1 cellular context compared by ENCODE assay signal in the genomic region with DNA sequence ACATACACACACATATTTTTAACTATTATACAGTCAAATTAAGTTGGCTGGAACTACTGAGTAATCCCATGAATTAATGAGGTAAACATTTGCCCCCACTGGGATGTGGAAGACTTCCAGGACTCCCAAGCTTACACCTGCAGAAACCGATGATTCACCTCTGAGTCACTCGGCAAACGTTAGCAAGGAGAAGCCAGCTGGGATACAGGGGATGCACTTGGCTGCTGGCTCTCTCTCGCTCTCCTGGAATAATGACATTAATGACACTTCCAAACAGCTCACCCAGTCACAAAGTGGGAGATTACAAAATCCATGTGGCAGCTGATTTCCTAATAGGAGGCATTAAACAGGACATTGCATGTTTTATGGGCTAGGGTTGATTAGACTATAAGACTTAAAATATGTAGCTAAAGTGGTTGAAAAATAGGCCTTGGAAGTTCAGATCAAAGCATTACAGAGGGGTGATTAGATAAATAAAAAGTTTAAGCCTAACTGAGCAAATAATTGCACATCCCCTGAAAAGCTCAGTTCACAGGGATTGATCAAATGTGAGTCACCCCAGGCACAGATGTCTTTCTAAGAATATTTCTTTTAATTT.
A peak's percentile ranks its signal among the peaks of the same experiment; 100 is the strongest.
TF ChIP-seq lines count a peak whose summit lies in the region.

No MANE protein-coding gene starts in this region.

TF ChIP-seq in HEK293, 187 proteins besides CTCF, POLR2A, EP300 and RAD21 (continued from another document and continues in another):
- TF ChIP-seq, protein P1, sequence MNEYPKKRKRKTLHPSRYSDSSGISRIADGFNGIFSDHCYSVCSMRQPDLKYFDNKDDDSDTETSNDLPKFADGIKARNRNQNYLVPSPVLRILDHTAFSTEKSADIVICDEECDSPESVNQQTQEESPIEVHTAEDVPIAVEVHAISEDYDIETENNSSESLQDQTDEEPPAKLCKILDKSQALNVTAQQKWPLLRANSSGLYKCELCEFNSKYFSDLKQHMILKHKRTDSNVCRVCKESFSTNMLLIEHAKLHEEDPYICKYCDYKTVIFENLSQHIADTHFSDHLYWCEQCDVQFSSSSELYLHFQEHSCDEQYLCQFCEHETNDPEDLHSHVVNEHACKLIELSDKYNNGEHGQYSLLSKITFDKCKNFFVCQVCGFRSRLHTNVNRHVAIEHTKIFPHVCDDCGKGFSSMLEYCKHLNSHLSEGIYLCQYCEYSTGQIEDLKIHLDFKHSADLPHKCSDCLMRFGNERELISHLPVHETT (tag by site-specific recombination; IDR thresholded peaks at IDR 0.05): peak; percentile 88; the same call in 1 of the 2 replicates
- no peak for TF ChIP-seq GFI1B (tag by site-specific recombination; IDR thresholded peaks at IDR 0.05)
- no peak for TF ChIP-seq ZNF623 (tag by site-specific recombination; IDR thresholded peaks at IDR 0.05)
- peak; percentile 88; the same call in 1 of the 2 replicates for TF ChIP-seq ZNF391 (tag by site-specific recombination; IDR thresholded peaks at IDR 0.05; ENCODE audit: borderline replicate concordance, low read depth)
- TF ChIP-seq, protein P2, sequence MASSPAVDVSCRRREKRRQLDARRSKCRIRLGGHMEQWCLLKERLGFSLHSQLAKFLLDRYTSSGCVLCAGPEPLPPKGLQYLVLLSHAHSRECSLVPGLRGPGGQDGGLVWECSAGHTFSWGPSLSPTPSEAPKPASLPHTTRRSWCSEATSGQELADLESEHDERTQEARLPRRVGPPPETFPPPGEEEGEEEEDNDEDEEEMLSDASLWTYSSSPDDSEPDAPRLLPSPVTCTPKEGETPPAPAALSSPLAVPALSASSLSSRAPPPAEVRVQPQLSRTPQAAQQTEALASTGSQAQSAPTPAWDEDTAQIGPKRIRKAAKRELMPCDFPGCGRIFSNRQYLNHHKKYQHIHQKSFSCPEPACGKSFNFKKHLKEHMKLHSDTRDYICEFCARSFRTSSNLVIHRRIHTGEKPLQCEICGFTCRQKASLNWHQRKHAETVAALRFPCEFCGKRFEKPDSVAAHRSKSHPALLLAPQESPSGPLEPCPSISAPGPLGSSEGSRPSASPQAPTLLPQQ (tag by site-specific recombination; IDR thresholded peaks at IDR 0.05): peak; percentile 79; the same call in 1 of the 2 replicates
- TF ChIP-seq ZNF792 (tag by site-specific recombination; IDR thresholded peaks at IDR 0.05): peak; percentile 90
- TF ChIP-seq, protein P3, sequence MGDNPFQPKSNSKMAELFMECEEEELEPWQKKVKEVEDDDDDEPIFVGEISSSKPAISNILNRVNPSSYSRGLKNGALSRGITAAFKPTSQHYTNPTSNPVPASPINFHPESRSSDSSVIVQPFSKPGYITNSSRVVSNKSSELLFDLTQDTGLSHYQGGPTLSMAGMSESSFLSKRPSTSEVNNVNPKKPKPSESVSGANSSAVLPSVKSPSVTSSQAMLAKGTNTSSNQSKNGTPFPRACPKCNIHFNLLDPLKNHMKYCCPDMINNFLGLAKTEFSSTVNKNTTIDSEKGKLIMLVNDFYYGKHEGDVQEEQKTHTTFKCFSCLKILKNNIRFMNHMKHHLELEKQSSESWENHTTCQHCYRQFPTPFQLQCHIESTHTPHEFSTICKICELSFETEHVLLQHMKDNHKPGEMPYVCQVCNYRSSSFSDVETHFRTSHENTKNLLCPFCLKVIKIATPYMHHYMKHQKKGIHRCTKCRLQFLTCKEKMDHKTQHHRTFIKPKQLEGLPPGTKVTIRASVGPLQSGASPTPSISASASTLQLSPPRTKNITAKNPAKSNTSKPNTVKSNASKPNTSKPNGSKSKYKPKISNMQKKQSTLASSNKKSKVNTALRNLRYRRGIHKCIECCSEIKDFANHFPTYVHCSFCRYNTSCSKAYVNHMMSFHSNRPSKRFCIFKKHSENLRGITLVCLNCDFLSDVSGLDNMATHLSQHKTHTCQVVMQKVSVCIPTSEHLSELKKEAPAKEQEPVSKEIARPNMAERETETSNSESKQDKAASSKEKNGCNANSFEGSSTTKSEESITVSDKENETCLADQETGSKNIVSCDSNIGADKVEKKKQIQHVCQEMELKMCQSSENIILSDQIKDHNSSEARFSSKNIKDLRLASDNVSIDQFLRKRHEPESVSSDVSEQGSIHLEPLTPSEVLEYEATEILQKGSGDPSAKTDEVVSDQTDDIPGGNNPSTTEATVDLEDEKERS (tag by site-specific recombination; IDR thresholded peaks at IDR 0.05): peak; percentile 87
- no peak for TF ChIP-seq ZNF175 (tag by site-specific recombination; IDR thresholded peaks at IDR 0.05)
- peak; percentile 57 for TF ChIP-seq ZIC2 (tag by site-specific recombination; IDR thresholded peaks at IDR 0.05)
- TF ChIP-seq SCRT1 (tag by site-specific recombination; IDR thresholded peaks at IDR 0.05; ENCODE audit: borderline replicate concordance): 0 out of 2 replicates have a peak, but pooled peaks have one; percentile 8
- TF ChIP-seq, protein P4, sequence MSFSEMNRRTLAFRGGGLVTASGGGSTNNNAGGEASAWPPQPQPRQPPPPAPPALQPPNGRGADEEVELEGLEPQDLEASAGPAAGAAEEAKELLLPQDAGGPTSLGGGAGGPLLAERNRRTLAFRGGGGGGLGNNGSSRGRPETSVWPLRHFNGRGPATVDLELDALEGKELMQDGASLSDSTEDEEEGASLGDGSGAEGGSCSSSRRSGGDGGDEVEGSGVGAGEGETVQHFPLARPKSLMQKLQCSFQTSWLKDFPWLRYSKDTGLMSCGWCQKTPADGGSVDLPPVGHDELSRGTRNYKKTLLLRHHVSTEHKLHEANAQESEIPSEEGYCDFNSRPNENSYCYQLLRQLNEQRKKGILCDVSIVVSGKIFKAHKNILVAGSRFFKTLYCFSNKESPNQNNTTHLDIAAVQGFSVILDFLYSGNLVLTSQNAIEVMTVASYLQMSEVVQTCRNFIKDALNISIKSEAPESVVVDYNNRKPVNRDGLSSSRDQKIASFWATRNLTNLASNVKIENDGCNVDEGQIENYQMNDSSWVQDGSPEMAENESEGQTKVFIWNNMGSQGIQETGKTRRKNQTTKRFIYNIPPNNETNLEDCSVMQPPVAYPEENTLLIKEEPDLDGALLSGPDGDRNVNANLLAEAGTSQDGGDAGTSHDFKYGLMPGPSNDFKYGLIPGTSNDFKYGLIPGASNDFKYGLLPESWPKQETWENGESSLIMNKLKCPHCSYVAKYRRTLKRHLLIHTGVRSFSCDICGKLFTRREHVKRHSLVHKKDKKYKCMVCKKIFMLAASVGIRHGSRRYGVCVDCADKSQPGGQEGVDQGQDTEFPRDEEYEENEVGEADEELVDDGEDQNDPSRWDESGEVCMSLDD (tag by site-specific recombination; IDR thresholded peaks at IDR 0.05): 0 out of 2 replicates have a peak, but pooled peaks have one; percentile 41
- peak; percentile 32; the same call in 1 of the 2 replicates for TF ChIP-seq SP3 (tag by site-specific recombination; IDR thresholded peaks at IDR 0.05)
- peak; percentile 34; the same call in 1 of the 2 replicates for TF ChIP-seq GLI2 (tag by site-specific recombination; IDR thresholded peaks at IDR 0.05; ENCODE audit: borderline replicate concordance, low read depth)
- TF ChIP-seq, protein P5, sequence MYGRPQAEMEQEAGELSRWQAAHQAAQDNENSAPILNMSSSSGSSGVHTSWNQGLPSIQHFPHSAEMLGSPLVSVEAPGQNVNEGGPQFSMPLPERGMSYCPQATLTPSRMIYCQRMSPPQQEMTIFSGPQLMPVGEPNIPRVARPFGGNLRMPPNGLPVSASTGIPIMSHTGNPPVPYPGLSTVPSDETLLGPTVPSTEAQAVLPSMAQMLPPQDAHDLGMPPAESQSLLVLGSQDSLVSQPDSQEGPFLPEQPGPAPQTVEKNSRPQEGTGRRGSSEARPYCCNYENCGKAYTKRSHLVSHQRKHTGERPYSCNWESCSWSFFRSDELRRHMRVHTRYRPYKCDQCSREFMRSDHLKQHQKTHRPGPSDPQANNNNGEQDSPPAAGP (tag by site-specific recombination; IDR thresholded peaks at IDR 0.05): peak; percentile 66; the same call in 1 of the 2 replicates
- TF ChIP-seq, protein P6, sequence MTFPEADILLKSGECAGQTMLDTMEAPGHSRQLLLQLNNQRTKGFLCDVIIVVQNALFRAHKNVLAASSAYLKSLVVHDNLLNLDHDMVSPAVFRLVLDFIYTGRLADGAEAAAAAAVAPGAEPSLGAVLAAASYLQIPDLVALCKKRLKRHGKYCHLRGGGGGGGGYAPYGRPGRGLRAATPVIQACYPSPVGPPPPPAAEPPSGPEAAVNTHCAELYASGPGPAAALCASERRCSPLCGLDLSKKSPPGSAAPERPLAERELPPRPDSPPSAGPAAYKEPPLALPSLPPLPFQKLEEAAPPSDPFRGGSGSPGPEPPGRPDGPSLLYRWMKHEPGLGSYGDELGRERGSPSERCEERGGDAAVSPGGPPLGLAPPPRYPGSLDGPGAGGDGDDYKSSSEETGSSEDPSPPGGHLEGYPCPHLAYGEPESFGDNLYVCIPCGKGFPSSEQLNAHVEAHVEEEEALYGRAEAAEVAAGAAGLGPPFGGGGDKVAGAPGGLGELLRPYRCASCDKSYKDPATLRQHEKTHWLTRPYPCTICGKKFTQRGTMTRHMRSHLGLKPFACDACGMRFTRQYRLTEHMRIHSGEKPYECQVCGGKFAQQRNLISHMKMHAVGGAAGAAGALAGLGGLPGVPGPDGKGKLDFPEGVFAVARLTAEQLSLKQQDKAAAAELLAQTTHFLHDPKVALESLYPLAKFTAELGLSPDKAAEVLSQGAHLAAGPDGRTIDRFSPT (tag by site-specific recombination; IDR thresholded peaks at IDR 0.05): peak; percentile 97
- TF ChIP-seq GLIS1 (tag by site-specific recombination; IDR thresholded peaks at IDR 0.05): peak; percentile 92
- TF ChIP-seq ZFHX2 (tag by site-specific recombination; conservative IDR thresholded peaks at IDR 0.05): peak; percentile 39
- TF ChIP-seq, protein P7, sequence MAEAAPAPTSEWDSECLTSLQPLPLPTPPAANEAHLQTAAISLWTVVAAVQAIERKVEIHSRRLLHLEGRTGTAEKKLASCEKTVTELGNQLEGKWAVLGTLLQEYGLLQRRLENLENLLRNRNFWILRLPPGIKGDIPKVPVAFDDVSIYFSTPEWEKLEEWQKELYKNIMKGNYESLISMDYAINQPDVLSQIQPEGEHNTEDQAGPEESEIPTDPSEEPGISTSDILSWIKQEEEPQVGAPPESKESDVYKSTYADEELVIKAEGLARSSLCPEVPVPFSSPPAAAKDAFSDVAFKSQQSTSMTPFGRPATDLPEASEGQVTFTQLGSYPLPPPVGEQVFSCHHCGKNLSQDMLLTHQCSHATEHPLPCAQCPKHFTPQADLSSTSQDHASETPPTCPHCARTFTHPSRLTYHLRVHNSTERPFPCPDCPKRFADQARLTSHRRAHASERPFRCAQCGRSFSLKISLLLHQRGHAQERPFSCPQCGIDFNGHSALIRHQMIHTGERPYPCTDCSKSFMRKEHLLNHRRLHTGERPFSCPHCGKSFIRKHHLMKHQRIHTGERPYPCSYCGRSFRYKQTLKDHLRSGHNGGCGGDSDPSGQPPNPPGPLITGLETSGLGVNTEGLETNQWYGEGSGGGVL (tag by site-specific recombination; IDR thresholded peaks at IDR 0.05): peak; percentile 91
- TF ChIP-seq, protein P8, sequence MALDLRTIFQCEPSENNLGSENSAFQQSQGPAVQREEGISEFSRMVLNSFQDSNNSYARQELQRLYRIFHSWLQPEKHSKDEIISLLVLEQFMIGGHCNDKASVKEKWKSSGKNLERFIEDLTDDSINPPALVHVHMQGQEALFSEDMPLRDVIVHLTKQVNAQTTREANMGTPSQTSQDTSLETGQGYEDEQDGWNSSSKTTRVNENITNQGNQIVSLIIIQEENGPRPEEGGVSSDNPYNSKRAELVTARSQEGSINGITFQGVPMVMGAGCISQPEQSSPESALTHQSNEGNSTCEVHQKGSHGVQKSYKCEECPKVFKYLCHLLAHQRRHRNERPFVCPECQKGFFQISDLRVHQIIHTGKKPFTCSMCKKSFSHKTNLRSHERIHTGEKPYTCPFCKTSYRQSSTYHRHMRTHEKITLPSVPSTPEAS (tag by site-specific recombination; IDR thresholded peaks at IDR 0.05): peak; percentile 82
- TF ChIP-seq ZEB2 (tag by site-specific recombination; IDR thresholded peaks at IDR 0.05): peak; percentile 84
- TF ChIP-seq ZNF701 (tag by site-specific recombination; IDR thresholded peaks at IDR 0.05): no peak
- TF ChIP-seq ZNF596 (tag by site-specific recombination; IDR thresholded peaks at IDR 0.05): 0 out of 2 replicates have a peak, but pooled peaks have one; percentile 64
- peak; percentile 81 for TF ChIP-seq ZNF184 (tag by site-specific recombination; IDR thresholded peaks at IDR 0.05)
- TF ChIP-seq ZNF660 (tag by site-specific recombination; IDR thresholded peaks at IDR 0.05): peak; percentile 92
- no peak for TF ChIP-seq MZF1 (tag by site-specific recombination; IDR thresholded peaks at IDR 0.05; ENCODE audit: borderline replicate concordance)
- TF ChIP-seq ZNF501 (tag by site-specific recombination; IDR thresholded peaks at IDR 0.05): peak; percentile 64; the same call in 1 of the 2 replicates
- TF ChIP-seq ZNF394 (tag by site-specific recombination; IDR thresholded peaks at IDR 0.05; ENCODE audit: borderline replicate concordance): peak; percentile 84; the same call in 1 of the 2 replicates
- TF ChIP-seq, protein P9, sequence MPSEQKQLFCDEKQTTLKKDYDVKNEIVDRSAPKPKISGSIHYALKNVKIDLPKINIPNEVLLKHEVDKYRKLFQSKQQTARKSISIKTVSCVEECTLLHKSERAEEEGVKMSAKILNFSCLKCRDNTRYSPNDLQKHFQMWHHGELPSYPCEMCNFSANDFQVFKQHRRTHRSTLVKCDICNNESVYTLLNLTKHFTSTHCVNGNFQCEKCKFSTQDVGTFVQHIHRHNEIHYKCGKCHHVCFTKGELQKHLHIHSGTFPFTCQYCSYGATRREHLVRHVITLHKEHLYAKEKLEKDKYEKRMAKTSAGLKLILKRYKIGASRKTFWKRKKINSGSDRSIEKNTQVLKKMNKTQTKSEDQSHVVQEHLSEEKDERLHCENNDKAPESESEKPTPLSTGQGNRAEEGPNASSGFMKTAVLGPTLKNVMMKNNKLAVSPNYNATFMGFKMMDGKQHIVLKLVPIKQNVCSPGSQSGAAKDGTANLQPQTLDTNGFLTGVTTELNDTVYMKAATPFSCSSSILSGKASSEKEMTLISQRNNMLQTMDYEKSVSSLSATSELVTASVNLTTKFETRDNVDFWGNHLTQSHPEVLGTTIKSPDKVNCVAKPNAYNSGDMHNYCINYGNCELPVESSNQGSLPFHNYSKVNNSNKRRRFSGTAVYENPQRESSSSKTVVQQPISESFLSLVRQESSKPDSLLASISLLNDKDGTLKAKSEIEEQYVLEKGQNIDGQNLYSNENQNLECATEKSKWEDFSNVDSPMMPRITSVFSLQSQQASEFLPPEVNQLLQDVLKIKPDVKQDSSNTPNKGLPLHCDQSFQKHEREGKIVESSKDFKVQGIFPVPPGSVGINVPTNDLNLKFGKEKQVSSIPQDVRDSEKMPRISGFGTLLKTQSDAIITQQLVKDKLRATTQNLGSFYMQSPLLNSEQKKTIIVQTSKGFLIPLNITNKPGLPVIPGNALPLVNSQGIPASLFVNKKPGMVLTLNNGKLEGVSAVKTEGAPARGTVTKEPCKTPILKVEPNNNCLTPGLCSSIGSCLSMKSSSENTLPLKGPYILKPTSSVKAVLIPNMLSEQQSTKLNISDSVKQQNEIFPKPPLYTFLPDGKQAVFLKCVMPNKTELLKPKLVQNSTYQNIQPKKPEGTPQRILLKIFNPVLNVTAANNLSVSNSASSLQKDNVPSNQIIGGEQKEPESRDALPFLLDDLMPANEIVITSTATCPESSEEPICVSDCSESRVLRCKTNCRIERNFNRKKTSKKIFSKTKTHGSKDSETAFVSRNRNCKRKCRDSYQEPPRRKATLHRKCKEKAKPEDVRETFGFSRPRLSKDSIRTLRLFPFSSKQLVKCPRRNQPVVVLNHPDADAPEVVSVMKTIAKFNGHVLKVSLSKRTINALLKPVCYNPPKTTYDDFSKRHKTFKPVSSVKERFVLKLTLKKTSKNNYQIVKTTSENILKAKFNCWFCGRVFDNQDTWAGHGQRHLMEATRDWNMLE (tag by site-specific recombination; conservative IDR thresholded peaks at IDR 0.05; ENCODE audit: low read depth): peak; percentile 56
- peak; percentile 80 for TF ChIP-seq FEZF1 (tag by site-specific recombination; IDR thresholded peaks at IDR 0.05)
- TF ChIP-seq ZNF843 (tag by site-specific recombination; IDR thresholded peaks at IDR 0.05): peak; percentile 82
- peak; percentile 37; the same call in 1 of the 2 replicates for TF ChIP-seq TRIM28 (IDR thresholded peaks at IDR 0.05; ENCODE audit: borderline replicate concordance, low read length)
- TF ChIP-seq SP2 (tag by site-specific recombination; IDR thresholded peaks at IDR 0.05): no peak
